Comparison of ENCODE assay signal across 30 cellular contexts in the genomic region with DNA sequence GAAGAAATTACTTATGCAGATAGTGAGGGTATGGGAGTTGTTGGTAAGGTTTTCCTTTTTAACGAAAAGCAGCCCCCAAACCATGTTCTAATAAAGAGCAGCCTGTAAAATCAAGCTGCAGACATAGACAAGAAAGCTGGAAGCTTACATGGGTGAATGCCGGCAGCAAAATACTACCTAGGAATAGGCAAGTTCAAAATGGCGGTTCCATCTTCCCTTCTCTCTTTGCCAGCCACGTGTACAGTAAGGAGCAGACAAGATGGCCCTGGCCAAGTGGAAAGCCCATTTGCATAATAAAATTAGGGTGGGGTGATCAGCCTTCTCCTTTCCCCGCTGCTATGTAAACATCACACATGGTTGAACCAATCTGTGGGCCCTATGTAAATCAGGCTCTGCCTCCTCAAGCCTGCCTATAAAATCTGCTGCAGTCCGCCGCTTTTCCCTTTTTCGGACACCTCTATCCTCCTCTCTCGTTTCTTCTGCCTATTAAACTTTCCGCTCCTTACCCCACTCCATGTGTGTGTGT.
"Had no signal": no experiment of that assay in that cellular context is flagged by ENCODE, and none has a peak within 500 bp of the region (broad histone marks: within the 10 kb centered on the region; RNA-seq: fewer than 3 reads in every experiment).

No MANE protein-coding gene starts in this region.

- H3K4me3 ChIP-seq: esophagus squamous epithelium, gastroesophageal sphincter, heart right ventricle, hepatocyte had no signal

- H3K27me3 ChIP-seq: esophagus squamous epithelium, gastroesophageal sphincter had no signal

- H3K27ac ChIP-seq: brain microvascular endothelial cell, esophagus squamous epithelium, gastroesophageal sphincter, heart right ventricle, hepatocyte, WERI-Rb-1 had no signal

- ATAC-seq: activated CD4-positive, CD25-positive, alpha-beta regulatory T cell treated with anti-CD3 and anti-CD28 coated beads, Interleukin-2, amount 50 U/mL, for 24 hours; activated CD8-positive, alpha-beta memory T cell treated with anti-CD3 and anti-CD28 coated beads, Interleukin-2, amount 10 ng/mL, durations not matched to agents 7 days and 5 days; activated CD8-positive, alpha-beta T cell treated with anti-CD3 and anti-CD28 coated beads, Interleukin-2, amount 10 ng/mL, durations not matched to agents 7 days and 5 days; activated naive CD4-positive, alpha-beta T cell treated with anti-CD3 and anti-CD28 coated beads, Interleukin-2, amount 50 U/mL, for 72 hours; activated T-cell treated with anti-CD3 and anti-CD28 coated beads, Interleukin-2, amount 50 U/mL, for 72 hours; effector memory CD8-positive, alpha-beta T cell; gastroesophageal sphincter; heart right ventricle; T-helper 17 cell had no signal

- H2AFZ ChIP-seq: hepatocyte had no signal

- H3K79me2 ChIP-seq: hepatocyte had no signal

- DNase-seq: activated B cell treated with CpG ODN at 0.5 μM for 24 hours; activated CD4-positive, alpha-beta memory T cell treated with anti-CD3 and anti-CD28 coated beads for 36 hours; activated CD4-positive, alpha-beta T cell treated with anti-CD3 and anti-CD28 coated beads for 48 hours; activated CD8-positive, alpha-beta memory T cell treated with anti-CD3 and anti-CD28 coated beads, Interleukin-2, amount 10 ng/mL, durations not matched to agents 7 days and 5 days; activated CD8-positive, alpha-beta memory T cell treated with anti-CD3 and anti-CD28 coated beads, Interleukin-2, amount 50 U/mL, for 48 hours; activated CD8-positive, alpha-beta T cell treated with anti-CD3 and anti-CD28 coated beads, Interleukin-2, amount 10 ng/mL, durations not matched to agents 7 days and 5 days; activated gamma-delta T cell; activated naive CD4-positive, alpha-beta T cell; activated naive CD4-positive, alpha-beta T cell treated with anti-CD3 and anti-CD28 coated beads, Interleukin-2, amount 10 ng/mL, durations not matched to agents 7 days and 5 days; activated naive CD8-positive, alpha-beta T cell treated with anti-CD3 and anti-CD28 coated beads, Interleukin-2, amount 10 ng/mL, durations not matched to agents 7 days and 5 days; activated T-cell treated with anti-CD3 and anti-CD28 coated beads for 4 hours; activated T-cell treated with anti-CD3 and anti-CD28 coated beads, Interleukin-2, amount 50 U/mL, for 24 hours; activated T-cell treated with anti-CD3 and anti-CD28 coated beads, Interleukin-2, amount 50 U/mL, for 72 hours; amniotic stem cell; anterior cingulate cortex; brain microvascular endothelial cell; cortex of kidney; dermis blood vessel endothelial cell; effector CD4-positive, alpha-beta T cell; effector memory CD8-positive, alpha-beta T cell; esophagus squamous epithelium; foreskin melanocyte; heart right ventricle; T-helper 17 cell; T1000; WERI-Rb-1 had no signal

- H3K4me1 ChIP-seq: esophagus squamous epithelium, gastroesophageal sphincter, heart right ventricle had no signal

- H3K4me2 ChIP-seq: hepatocyte had no signal

- H3K36me3 ChIP-seq: brain microvascular endothelial cell, esophagus squamous epithelium, gastroesophageal sphincter, heart right ventricle, WERI-Rb-1 had no signal
